Comparison of ENCODE assay signal across 8 cellular contexts in the genomic region with DNA sequence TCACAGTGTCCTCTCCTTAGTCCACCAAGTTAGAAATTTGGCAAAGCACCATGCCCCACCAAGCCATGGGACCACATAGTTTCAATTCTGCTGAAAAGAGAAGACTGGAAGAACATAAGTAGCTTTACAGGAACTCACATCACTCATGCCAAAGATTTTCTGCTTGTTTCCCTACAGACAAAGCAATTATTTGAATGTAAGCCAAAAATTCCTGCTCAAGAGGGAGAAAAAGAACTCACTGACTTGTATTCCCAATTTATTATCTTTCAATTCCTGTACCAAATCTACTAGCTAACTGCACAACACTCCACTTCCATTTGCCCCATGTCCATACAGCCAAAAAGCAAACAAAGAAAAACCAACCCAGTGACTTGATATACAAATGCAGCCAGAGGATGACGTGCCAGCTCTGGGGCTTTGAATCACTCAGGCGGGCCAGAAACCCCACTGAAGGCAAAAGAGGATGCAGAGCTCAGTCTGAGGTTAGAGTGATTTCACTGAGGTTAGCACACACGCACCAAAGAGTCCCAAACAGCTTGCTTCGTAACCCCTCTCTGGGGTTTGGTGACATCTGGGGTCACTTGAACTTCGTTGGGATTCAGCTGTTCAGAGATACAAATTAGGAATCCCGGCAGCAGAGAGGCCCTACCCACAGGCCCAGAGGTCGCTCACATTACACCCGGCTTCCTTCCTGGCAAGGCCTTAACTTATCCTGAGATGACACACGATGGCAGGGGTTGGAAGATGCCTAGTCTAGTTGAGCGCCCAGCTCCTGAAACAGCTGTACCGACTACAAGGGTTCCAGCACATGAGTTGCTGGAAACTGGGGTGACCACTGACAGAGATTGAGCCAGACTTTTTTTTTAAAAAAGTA. TPM values are rescaled to one million over a fixed set of nuclear protein-coding genes. Genes with fewer than 3 reads are reported as not detected.
DNase-seq lines count a peak whose midpoint lies in the region; ATAC-seq and FAIRE-seq lines count a peak whose summit lies in the region.

No MANE protein-coding gene starts in this region.

- DNase-seq in Daoy (ENCODE audit: low read depth) (peak; percentile 81), HTR-8/SVneo (ENCODE audit: insufficient read length, low spot score) (peak; percentile 40), NCI-H2196 (lab: John Stamatoyannopoulos, UW; ENCODE audit: unreplicated experiment) (no peak)
- DNase-seq in activated CD4-positive, alpha-beta T cell treated with anti-CD3 and anti-CD28 coated beads, Interleukin-2, amount 50 U/mL, for 24 hours (ENCODE audit: low read depth in 1 of 2, low spot score in 1 of 2) = peak; percentile 42 to 71
- DNase-seq in effector memory CD8-positive, alpha-beta T cell = peak; percentile 74 to 80 (median 74)
- DNase-seq in naive thymus-derived CD8-positive, alpha-beta T cell = peak; percentile 44 to 93 (median 84)

- FAIRE-seq in HTR-8/SVneo (lab: Jason Lieb, UNC) = no peak

- H3K4me1 Mint-ChIP-seq in effector memory CD8-positive, alpha-beta T cell (ENCODE audit: low read depth in 2 of 2) = peaks cover 62 to 82% of the 10 kb centered on the region in 2 donors
- peaks cover 44 to 88% (median 84%) of the 10 kb centered on the region in 4 donors for H3K4me1 Mint-ChIP-seq in naive thymus-derived CD8-positive, alpha-beta T cell
- H3K4me1 Mint-ChIP-seq in stimulated activated naive CD8-positive, alpha-beta T cell treated with anti-CD3 and anti-CD28 coated beads, Interleukin-15, Interleukin-2, amounts not matched to agents 100 ng/mL and 50 ng/mL, for 24 hours (ENCODE audit: low read depth) = peaks cover 86% of the 10 kb centered on the region

- ATAC-seq in GM21390 (IDR thresholded peaks at IDR 0.05; ENCODE audit: unreplicated experiment) = peak; percentile 49
- ATAC-seq in effector memory CD8-positive, alpha-beta T cell (replicated peaks) = peak; percentile 77
- peak; percentile 74 to 84 for ATAC-seq in naive thymus-derived CD8-positive, alpha-beta T cell

- peak overlapping the region; percentile 92 to 98 for H3K4me3 Mint-ChIP-seq in effector memory CD8-positive, alpha-beta T cell
- H3K4me3 Mint-ChIP-seq in naive thymus-derived CD8-positive, alpha-beta T cell = peak overlapping the region; percentile 92 to 97 (median 96)
- peak overlapping the region; percentile 90 for H3K4me3 Mint-ChIP-seq in stimulated activated naive CD8-positive, alpha-beta T cell treated with anti-CD3 and anti-CD28 coated beads, Interleukin-15, Interleukin-2, amounts not matched to agents 100 ng/mL and 50 ng/mL, for 24 hours

- no peaks in the 10 kb centered on the region for H3K27me3 Mint-ChIP-seq in effector memory CD8-positive, alpha-beta T cell
- H3K27me3 Mint-ChIP-seq in naive thymus-derived CD8-positive, alpha-beta T cell = no peaks in the 10 kb centered on the region
- no peaks in the 10 kb centered on the region for H3K27me3 Mint-ChIP-seq in stimulated activated naive CD8-positive, alpha-beta T cell treated with anti-CD3 and anti-CD28 coated beads, Interleukin-15, Interleukin-2, amounts not matched to agents 100 ng/mL and 50 ng/mL, for 24 hours

- no peaks in the 10 kb centered on the region for H3K9me3 Mint-ChIP-seq in effector memory CD8-positive, alpha-beta T cell
- H3K9me3 Mint-ChIP-seq in naive thymus-derived CD8-positive, alpha-beta T cell = no peaks in the 10 kb centered on the region
- H3K9me3 Mint-ChIP-seq in stimulated activated naive CD8-positive, alpha-beta T cell treated with anti-CD3 and anti-CD28 coated beads, Interleukin-15, Interleukin-2, amounts not matched to agents 100 ng/mL and 50 ng/mL, for 24 hours = no peaks in the 10 kb centered on the region

- H3K27ac Mint-ChIP-seq in effector memory CD8-positive, alpha-beta T cell = peak overlapping the region; percentile 97 to 99
- H3K27ac Mint-ChIP-seq in naive thymus-derived CD8-positive, alpha-beta T cell = peak overlapping the region; percentile 89 to 99 (median 99)
- peak overlapping the region; percentile 99 for H3K27ac Mint-ChIP-seq in stimulated activated naive CD8-positive, alpha-beta T cell treated with anti-CD3 and anti-CD28 coated beads, Interleukin-15, Interleukin-2, amounts not matched to agents 100 ng/mL and 50 ng/mL, for 24 hours

- POLR2A ChIA-PET in naive thymus-derived CD8-positive, alpha-beta T cell (lab: Charles Lee) = interaction anchor here (1.1 to 6.9 kb wide), 16 partner anchors 15 to 247 kb away, joined by 3 to 37 read pairs (median 7); a partner anchor contains a TSS

- H3K36me3 Mint-ChIP-seq in effector memory CD8-positive, alpha-beta T cell (ENCODE audit: insufficient read depth) = peaks cover 30% of the 10 kb centered on the region
- H3K36me3 Mint-ChIP-seq in naive thymus-derived CD8-positive, alpha-beta T cell = peaks cover 0 to 2% (median 0%) of the 10 kb centered on the region in 3 donors
- peaks cover 35% of the 10 kb centered on the region for H3K36me3 Mint-ChIP-seq in stimulated activated naive CD8-positive, alpha-beta T cell treated with anti-CD3 and anti-CD28 coated beads, Interleukin-15, Interleukin-2, amounts not matched to agents 100 ng/mL and 50 ng/mL, for 24 hours (ENCODE audit: low read depth)

RNA-seq across cellular contexts. Expression of a gene that starts 1.7 kb away (rescaled TPM):
- 25.4 and 27.9 TPM in 2 replicates for total RNA-seq in Daoy (2014; rRNA removed; shearing (Covaris generic))
- 10 to 100 TPM; 61.4 to 61.8 TPM for total RNA-seq in naive thymus-derived CD8-positive, alpha-beta T cell
- polyA plus RNA-seq in naive thymus-derived CD8-positive, alpha-beta T cell = 10 to 100 TPM; 35.3 to 44.2 (median 36.8) TPM
